2 cellular contexts compared by ENCODE assay signal in genomic region chr21:35619184-35619583, GRCh38.
A peak's percentile ranks its signal among the peaks of the same experiment; 100 is the strongest.
TF ChIP-seq lines count a peak whose summit lies in the region.

No MANE protein-coding gene starts in this region.

TF ChIP-seq in SK-N-SH, 30 proteins besides CTCF, POLR2A, EP300 and RAD21 (continues in another document):
- TF ChIP-seq ZBTB33 (IDR thresholded peaks at IDR 0.05; ENCODE audit: borderline replicate concordance, low read depth) (0 out of 2 replicates have a peak, but pooled peaks have one; percentile 42), MEF2A (IDR thresholded peaks at IDR 0.05; ENCODE audit: borderline replicate concordance, low read depth) (no peak), USF2 (IDR thresholded peaks at IDR 0.05; ENCODE audit: borderline replicate concordance, low read depth, low read length) (no peak), YY1 (IDR thresholded peaks at IDR 0.05; ENCODE audit: low read depth) (no peak), GABPA (IDR thresholded peaks at IDR 0.05; ENCODE audit: low read depth) (no peak), SMC3 (IDR thresholded peaks at IDR 0.05; ENCODE audit: low read depth, low read length) (no peak), NFIC (IDR thresholded peaks at IDR 0.05; ENCODE audit: borderline replicate concordance) (peak; percentile 38), POLR2AphosphoS5 (IDR thresholded peaks at IDR 0.05; ENCODE audit: low read depth, low read length) (no peak), USF1 (IDR thresholded peaks at IDR 0.05; ENCODE audit: borderline replicate concordance, low read depth) (no peak), REST (IDR thresholded peaks at IDR 0.05; ENCODE audit: low read depth, low read length) (no peak), FOXM1 (IDR thresholded peaks at IDR 0.05; ENCODE audit: low read depth) (no peak), JUND (IDR thresholded peaks at IDR 0.05) (peak; percentile 72), PBX3 (IDR thresholded peaks at IDR 0.05) (peak; percentile 85), EZH2phosphoT487 (IDR thresholded peaks at IDR 0.05; ENCODE audit: borderline replicate concordance, low read depth) (no peak), GATA2 (CRISPR knock-in tag; IDR thresholded peaks at IDR 0.05) (no peak), FOXJ3 (CRISPR knock-in tag; IDR thresholded peaks at IDR 0.05) (no peak), MXI1 (IDR thresholded peaks at IDR 0.05; ENCODE audit: low read depth, low read length) (no peak), RXRA (IDR thresholded peaks at IDR 0.05; ENCODE audit: borderline replicate concordance, low read depth) (peak; percentile 23; the same call in 1 of the 2 replicates), RFX5 (IDR thresholded peaks at IDR 0.05; ENCODE audit: low read length) (no peak), SIN3A (IDR thresholded peaks at IDR 0.05; ENCODE audit: borderline replicate concordance, low read depth, low read length) (no peak), IRF3 (IDR thresholded peaks at IDR 0.05; ENCODE audit: low read depth, low read length) (no peak), NRF1 (IDR thresholded peaks at IDR 0.05; ENCODE audit: low read depth, low read length) (no peak)

TF ChIP-seq in SK-N-SH treated with all-trans-retinoic acid at 6 μM for 48 hours, 23 proteins besides CTCF, POLR2A, EP300 and RAD21 (continued from another document):
- TF ChIP-seq PATZ1 (CRISPR knock-in tag; IDR thresholded peaks at IDR 0.05; ENCODE audit: borderline replicate concordance): no peak
- no peak for TF ChIP-seq TSHZ2 (CRISPR knock-in tag; IDR thresholded peaks at IDR 0.05)
- TF ChIP-seq ZNF8 (CRISPR knock-in tag; IDR thresholded peaks at IDR 0.05): no peak
- no peak for TF ChIP-seq ZC3H10 (CRISPR knock-in tag; IDR thresholded peaks at IDR 0.05)
- TF ChIP-seq PPARA (CRISPR knock-in tag; IDR thresholded peaks at IDR 0.05; ENCODE audit: borderline replicate concordance): no peak
- no peak for TF ChIP-seq ZFP30 (CRISPR knock-in tag; IDR thresholded peaks at IDR 0.05)
- TF ChIP-seq POU6F1 (CRISPR knock-in tag; IDR thresholded peaks at IDR 0.05; ENCODE audit: borderline replicate concordance, low read depth): no peak
